Comparison of ENCODE assay signal across 8 cellular contexts in genomic region chr9:4297795-4298254, GRCh38. TPM values are rescaled to one million over a fixed set of nuclear protein-coding genes. Genes with fewer than 3 reads are reported as not detected.
DNase-seq lines count a peak whose midpoint lies in the region; ATAC-seq and TF ChIP-seq lines count a peak whose summit lies in the region.

No MANE protein-coding gene starts in this region.

- no peaks in the 10 kb centered on the region for H3K9me3 Mint-ChIP-seq in activated naive CD8-positive, alpha-beta T cell treated with anti-CD3 and anti-CD28 coated beads for 36 hours
- H3K9me3 Mint-ChIP-seq in glutamatergic neuron (ENCODE audit: unreplicated experiment) = peaks cover 2% of the 10 kb centered on the region

- CTCF ChIA-PET in Panc1 (lab: Charles Lee) = no interaction called here

- TF ChIP-seq CTCF in 22Rv1 (IDR thresholded peaks at IDR 0.05) (no peak), Panc1 (IDR thresholded peaks at IDR 0.05) (no peak), glutamatergic neuron (IDR thresholded peaks at IDR 0.05; ENCODE audit: partially characterized antibody, unreplicated experiment) (no peak)

- ATAC-seq in HG03045 (IDR thresholded peaks at IDR 0.05; ENCODE audit: unreplicated experiment) = peak; percentile 48
- ATAC-seq in Panc1 = peak; percentile 71

- no peaks in the 10 kb centered on the region for H3K27me3 ChIP-seq in Panc1 (ENCODE audit: control insufficient read depth, insufficient read depth, low read length)

- H3K27me3 Mint-ChIP-seq in activated naive CD8-positive, alpha-beta T cell treated with anti-CD3 and anti-CD28 coated beads for 36 hours = peaks cover 27% of the 10 kb centered on the region
- peaks cover 13% of the 10 kb centered on the region for H3K27me3 Mint-ChIP-seq in glutamatergic neuron (ENCODE audit: unreplicated experiment)

- peak overlapping the region; percentile 93 for H3K27ac Mint-ChIP-seq in activated naive CD8-positive, alpha-beta T cell treated with anti-CD3 and anti-CD28 coated beads for 36 hours
- H3K27ac Mint-ChIP-seq in glutamatergic neuron (ENCODE audit: unreplicated experiment) = no peak overlapping the region

- H3K9me3 ChIP-seq in Panc1 (ENCODE audit: control insufficient read depth, insufficient read depth, low read depth, low read length) = no peaks in the 10 kb centered on the region

- H3K4me3 Mint-ChIP-seq in activated naive CD8-positive, alpha-beta T cell treated with anti-CD3 and anti-CD28 coated beads for 36 hours = peak overlapping the region; percentile 87
- H3K4me3 Mint-ChIP-seq in glutamatergic neuron (ENCODE audit: unreplicated experiment) = peak overlapping the region; percentile 93

- H3K4me3 ChIP-seq in Panc1 (ENCODE audit: low read depth in 2 of 2, low read length in 2 of 2) = peak overlapping the region; percentile 56 to 69

- BruUV-seq in Panc1 (replicated peaks; lab: Mats Ljungman, UMichigan) = no TSS peak

- H3K27ac ChIP-seq in 22Rv1 (peak overlapping the region; percentile 40), Panc1 (ENCODE audit: low read length) (peak overlapping the region; percentile 49; the same call in 1 of the 2 replicates)

- POLR2A ChIA-PET in Panc1 (lab: Charles Lee) = interaction anchor here (0.7 kb wide), 1 partner anchor 9 kb away, joined by 3 read pairs; no protein-coding TSS in a partner anchor

- H3K4me1 Mint-ChIP-seq in activated naive CD8-positive, alpha-beta T cell treated with anti-CD3 and anti-CD28 coated beads for 36 hours = peaks cover 64% of the 10 kb centered on the region
- peaks cover 9% of the 10 kb centered on the region for H3K4me1 Mint-ChIP-seq in glutamatergic neuron (ENCODE audit: low read depth, unreplicated experiment)

- intact Hi-C loops in Panc1 (cut with micrococcal nuclease; ENCODE audit: unreplicated experiment) = loop anchor here (10.0 kb wide), 2 partner anchors 53 to 153 kb away; no protein-coding TSS in a partner anchor

- in situ Hi-C loops in Panc1 (cut with HindIII; ENCODE audit: low pct_unique_long_range_greater_than_20kb, low sequenced_read_pairs) = no loop called here

- H3K36me3 Mint-ChIP-seq in activated naive CD8-positive, alpha-beta T cell treated with anti-CD3 and anti-CD28 coated beads for 36 hours = peaks cover 5% of the 10 kb centered on the region
- H3K36me3 Mint-ChIP-seq in glutamatergic neuron (ENCODE audit: unreplicated experiment) = no peaks in the 10 kb centered on the region

- DNase-seq in Panc1 (ENCODE audit: low read depth, low spot score) (no peak), glutamatergic neuron (peak; percentile 73), nucleus accumbens (lab: John Stamatoyannopoulos, UW) (peak in 41 of 56 donors; percentile 10 to 69 (median 40)), NCI-H1048 (lab: John Stamatoyannopoulos, UW) (no peak)
- peak; percentile 56 for DNase-seq in activated naive CD8-positive, alpha-beta T cell treated with anti-CD3 and anti-CD28 coated beads for 36 hours

- H3K4me1 ChIP-seq in Panc1 (ENCODE audit: control insufficient read depth, insufficient read depth, low read length) = peaks cover 2% of the 10 kb centered on the region

- TF ChIP-seq POLR2A in GM15510 (IDR thresholded peaks at IDR 0.05; ENCODE audit: borderline replicate concordance, extremely low read depth, insufficient read length) = peak; percentile 16

- H3K36me3 ChIP-seq in Panc1 (ENCODE audit: control insufficient read depth, insufficient read depth, low read length) = no peaks in the 10 kb centered on the region

RNA-seq across cellular contexts. Expression of gene GLIS3, which starts 2.0 kb away (rescaled TPM):
- total RNA-seq in Panc1 (2021; ENCODE audit: unreplicated experiment) = 12.7 TPM
- polyA plus RNA-seq in Panc1 (2012; ENCODE audit: insufficient read length) = 3.6 TPM
- total RNA-seq in activated naive CD8-positive, alpha-beta T cell treated with anti-CD3 and anti-CD28 coated beads for 36 hours = 1 to 10 TPM; 2.0 to 2.3 TPM
- total RNA-seq in glutamatergic neuron (ENCODE audit: unreplicated experiment) = not detected

Comparison
In these comparisons a context has a peak if more than half of its experiments do, and no peak if none do; other contexts are left out.
1. DNase-seq: peak in activated naive CD8-positive, alpha-beta T cell treated with anti-CD3 and anti-CD28 coated beads for 36 hours (single experiment), glutamatergic neuron (single experiment) and nucleus accumbens (41 of 56); none in Panc1 (single experiment) and NCI-H1048 (single experiment).